Comparison of ENCODE assay signal across 8 cellular contexts in genomic region chr1:96721053-96721381, GRCh38. TPM values are rescaled to one million over a fixed set of nuclear protein-coding genes. Genes with fewer than 3 reads are reported as not detected.
DNase-seq lines count a peak whose midpoint lies in the region; ATAC-seq lines count a peak whose summit lies in the region.

No MANE protein-coding gene starts in this region.

- peak; percentile 1 for ATAC-seq in HG03045 (IDR thresholded peaks at IDR 0.05; ENCODE audit: unreplicated experiment)

- peaks cover 33% of the 10 kb centered on the region for H3K36me3 ChIP-seq in iPS-20b (ENCODE audit: insufficient read depth, low read depth, low read length)

- H3K27me3 Mint-ChIP-seq in activated CD4-positive, alpha-beta memory T cell treated with anti-CD3 and anti-CD28 coated beads, Interleukin-2, amount 10 ng/mL, durations not matched to agents 7 days and 5 days: peaks cover 3% of the 10 kb centered on the region

- peak overlapping the region; percentile 68 for H3K27ac Mint-ChIP-seq in activated CD4-positive, alpha-beta memory T cell treated with anti-CD3 and anti-CD28 coated beads, Interleukin-2, amount 10 ng/mL, durations not matched to agents 7 days and 5 days

- DNase-seq in SIG-M5 treated with dmso at 0.1 percent for 504 hours (lab: John Stamatoyannopoulos, UW; ENCODE audit: unreplicated experiment): peak; percentile 26
- DNase-seq in SIG-M5 (lab: John Stamatoyannopoulos, UW): no peak
- no peak for DNase-seq in activated CD4-positive, alpha-beta memory T cell treated with anti-CD3 and anti-CD28 coated beads, Interleukin-2, amount 10 ng/mL, durations not matched to agents 7 days and 5 days
- DNase-seq in effector CD8-positive, alpha-beta T cell (lab: John Stamatoyannopoulos, UW): no peak
- DNase-seq in ureter (ENCODE audit: low spot score): no peak

- H3K36me3 Mint-ChIP-seq in activated CD4-positive, alpha-beta memory T cell treated with anti-CD3 and anti-CD28 coated beads, Interleukin-2, amount 10 ng/mL, durations not matched to agents 7 days and 5 days (ENCODE audit: low read depth): peaks cover 23% of the 10 kb centered on the region

- H3K9ac ChIP-seq in iPS-20b (ENCODE audit: low read depth, low read length): peak overlapping the region; percentile 100; the same call in 1 of the 2 replicates

- peak overlapping the region; percentile 94 for H3K4me3 Mint-ChIP-seq in activated CD4-positive, alpha-beta memory T cell treated with anti-CD3 and anti-CD28 coated beads, Interleukin-2, amount 10 ng/mL, durations not matched to agents 7 days and 5 days

- peak overlapping the region; percentile 80 for H3K27ac ChIP-seq in iPS-20b (ENCODE audit: low read length)
- H3K27ac ChIP-seq in temporal lobe (ENCODE audit: low read depth, low read length): peak overlapping the region; percentile 98

- peak overlapping the region; percentile 95 for H3K4me3 ChIP-seq in iPS-20b (ENCODE audit: low read length)

- CTCF ChIA-PET in activated CD4-positive, alpha-beta memory T cell treated with anti-CD3 and anti-CD28 coated beads, Interleukin-2, amount 10 ng/mL, durations not matched to agents 7 days and 5 days (lab: Charles Lee): no interaction called here

- no peaks in the 10 kb centered on the region for H3K9me3 ChIP-seq in iPS-20b (ENCODE audit: insufficient read depth, low read depth, low read length)

- H3K4me1 ChIP-seq in iPS-20b (ENCODE audit: insufficient read depth, low read length): peaks cover 7% of the 10 kb centered on the region; the same call in 1 of the 2 replicates

- H3K27me3 ChIP-seq in iPS-20b (ENCODE audit: insufficient read depth, low read length): no peaks in the 10 kb centered on the region

- POLR2A ChIA-PET in activated CD4-positive, alpha-beta memory T cell treated with anti-CD3 and anti-CD28 coated beads, Interleukin-2, amount 10 ng/mL, durations not matched to agents 7 days and 5 days (lab: Charles Lee): interaction anchor here (0.9 kb wide), 1 partner anchor 17 kb away, joined by 3 read pairs; no protein-coding TSS in a partner anchor

- H3K9me3 Mint-ChIP-seq in activated CD4-positive, alpha-beta memory T cell treated with anti-CD3 and anti-CD28 coated beads, Interleukin-2, amount 10 ng/mL, durations not matched to agents 7 days and 5 days: no peaks in the 10 kb centered on the region

- peaks cover 23% of the 10 kb centered on the region for H3K4me1 Mint-ChIP-seq in activated CD4-positive, alpha-beta memory T cell treated with anti-CD3 and anti-CD28 coated beads, Interleukin-2, amount 10 ng/mL, durations not matched to agents 7 days and 5 days

RNA-seq across cellular contexts. Expression of gene PTBP2, which starts 0.6 kb away (rescaled TPM):
- 10 to 100 TPM; 11.4 to 11.6 TPM for total RNA-seq in activated CD4-positive, alpha-beta memory T cell treated with anti-CD3 and anti-CD28 coated beads, Interleukin-2, amount 10 ng/mL, durations not matched to agents 7 days and 5 days
- 215 TPM for total RNA-seq in temporal lobe
- 50.0 TPM for total RNA-seq in ureter
